In the genomic region with DNA sequence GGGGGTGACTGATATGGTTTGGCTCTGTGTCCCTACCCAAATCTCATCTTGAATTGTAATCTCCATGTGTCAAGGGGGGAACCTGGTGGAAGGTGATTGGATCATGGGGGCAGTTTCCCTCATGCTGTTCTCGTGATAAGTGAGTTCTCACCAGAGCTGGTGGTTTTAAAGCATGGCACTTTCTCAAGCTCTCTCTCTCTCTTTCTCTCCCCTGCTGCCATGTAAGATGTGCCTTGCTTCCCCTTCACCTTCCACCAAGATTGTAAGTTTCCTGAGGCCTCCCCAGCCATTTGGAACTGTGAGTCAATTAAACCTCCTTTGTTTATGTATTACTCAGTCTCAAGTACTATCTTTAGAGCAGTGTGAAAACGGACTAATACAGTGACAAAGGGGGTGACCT, we compare ENCODE assay signal across 7 cellular contexts. TPM values are rescaled to one million over a fixed set of nuclear protein-coding genes. Genes with fewer than 3 reads are reported as not detected.
"Had no signal": no experiment of that assay in that cellular context is flagged by ENCODE, and none has a peak within 500 bp of the region (broad histone marks: within the 10 kb centered on the region; RNA-seq: fewer than 3 reads in every experiment).

No MANE protein-coding gene starts in this region.

RNA-seq across cellular contexts. Expression of a gene that starts 8.4 kb away (rescaled TPM):
- total RNA-seq: GM23248, GM23338, H1, H4, H7, H9, HFFc6 had no signal
- polyA plus RNA-seq: GM23248, GM23338, H1 had no signal
